1 cellular context compared by ENCODE assay signal in the genomic region with DNA sequence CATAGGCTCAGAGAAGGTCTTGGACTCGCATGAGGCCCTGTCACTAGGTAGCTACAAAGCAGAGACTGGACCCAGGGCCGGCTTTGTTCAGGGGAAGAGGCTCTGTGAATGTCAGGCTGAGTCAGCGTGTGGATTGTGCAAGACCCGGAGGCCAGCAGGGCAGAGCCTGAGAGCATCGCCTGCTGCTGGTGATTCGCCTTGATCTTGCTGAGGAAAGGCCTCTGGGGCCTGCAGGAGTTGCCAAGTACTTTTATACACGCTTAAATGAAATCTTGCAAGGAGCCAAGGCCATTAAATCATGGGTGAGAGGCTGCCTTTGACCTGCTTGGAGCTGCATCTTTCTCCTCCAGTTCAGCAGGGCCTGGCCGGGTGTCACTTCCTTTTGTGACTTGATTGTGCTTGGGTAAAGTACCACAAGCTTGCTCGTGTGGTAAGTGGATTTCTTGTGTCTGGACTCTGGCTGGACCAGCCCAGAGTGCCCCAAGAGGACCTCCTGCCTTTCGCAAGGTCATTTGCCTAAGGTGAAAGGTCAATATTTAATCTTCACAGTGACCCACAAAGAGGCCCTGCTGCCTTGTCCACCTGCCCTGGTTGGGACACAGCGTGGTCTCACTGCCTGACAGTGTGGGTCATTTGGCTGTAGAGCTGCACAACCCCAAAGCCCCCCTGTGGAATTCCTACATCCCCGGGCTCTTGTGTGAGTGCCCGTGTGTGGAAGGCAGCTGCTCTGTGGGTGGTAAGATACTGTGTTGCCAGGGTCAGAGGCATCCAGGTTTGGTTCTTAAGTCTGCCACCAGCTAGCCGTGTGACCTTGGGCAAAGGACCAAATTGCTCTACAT.
TF ChIP-seq lines count a peak whose summit lies in the region.

No MANE protein-coding gene starts in this region.

TF ChIP-seq in HepG2, 621 proteins besides CTCF, POLR2A, EP300 and RAD21 (continued from another document and continues in another):
- TF ChIP-seq ZNF3 (CRISPR knock-in tag; IDR thresholded peaks at IDR 0.05) (0 out of 2 replicates have a peak, but pooled peaks have one; percentile 19), ELF1 (CRISPR knock-in tag; IDR thresholded peaks at IDR 0.05) (peak; percentile 59), REXO4 (CRISPR knock-in tag; IDR thresholded peaks at IDR 0.05; ENCODE audit: borderline replicate concordance) (no peak), MED8 (CRISPR knock-in tag; IDR thresholded peaks at IDR 0.05; ENCODE audit: insufficient replicate concordance) (peak; percentile 51), TBX3 (IDR thresholded peaks at IDR 0.05; ENCODE audit: borderline replicate concordance) (no peak), ZBTB49 (CRISPR knock-in tag; IDR thresholded peaks at IDR 0.05; ENCODE audit: borderline replicate concordance) (no peak), GMEB1 (CRISPR knock-in tag; IDR thresholded peaks at IDR 0.05; ENCODE audit: borderline replicate concordance) (peak; percentile 38; the same call in 1 of the 2 replicates), ZNF326 (CRISPR knock-in tag; IDR thresholded peaks at IDR 0.05; ENCODE audit: borderline replicate concordance) (no peak), ZFP36 (IDR thresholded peaks at IDR 0.05; ENCODE audit: borderline replicate concordance, low read depth, low read length, partially characterized antibody) (no peak), ZNF33B (CRISPR knock-in tag; IDR thresholded peaks at IDR 0.05) (no peak), SMC3 (IDR thresholded peaks at IDR 0.05; ENCODE audit: low read length) (no peak; the same call in 1 of the 2 replicates), SP4 (CRISPR knock-in tag; IDR thresholded peaks at IDR 0.05) (peak; percentile 66; the same call in 1 of the 2 replicates), GPN1 (CRISPR knock-in tag; IDR thresholded peaks at IDR 0.05; ENCODE audit: borderline replicate concordance) (no peak), RFX3 (CRISPR knock-in tag; IDR thresholded peaks at IDR 0.05) (no peak), ZFP91 (CRISPR knock-in tag; IDR thresholded peaks at IDR 0.05; ENCODE audit: borderline replicate concordance) (peak; percentile 65), ZNF552 (CRISPR knock-in tag; IDR thresholded peaks at IDR 0.05; ENCODE audit: borderline replicate concordance) (no peak), ZBTB44 (CRISPR knock-in tag; IDR thresholded peaks at IDR 0.05) (no peak), MEF2D (CRISPR knock-in tag; IDR thresholded peaks at IDR 0.05) (peak; percentile 68), PAX8 (CRISPR knock-in tag; IDR thresholded peaks at IDR 0.05; ENCODE audit: borderline replicate concordance) (no peak), ATF3 (CRISPR knock-in tag; IDR thresholded peaks at IDR 0.05) (peak; percentile 98), IKZF4 (CRISPR knock-in tag; IDR thresholded peaks at IDR 0.05; ENCODE audit: borderline replicate concordance, low read depth, not compliant biosample characterization) (no peak), PAF1 (CRISPR knock-in tag; IDR thresholded peaks at IDR 0.05) (no peak), SIN3A (IDR thresholded peaks at IDR 0.05; ENCODE audit: borderline replicate concordance, low read depth, low read length) (peak; percentile 69; the same call in 1 of the 2 replicates), NFYC (CRISPR knock-in tag; IDR thresholded peaks at IDR 0.05) (no peak), GZF1 (CRISPR knock-in tag; IDR thresholded peaks at IDR 0.05) (peak; percentile 70; the same call in 1 of the 2 replicates), IKZF1 (IDR thresholded peaks at IDR 0.05) (no peak), PLSCR1 (CRISPR knock-in tag; IDR thresholded peaks at IDR 0.05; ENCODE audit: borderline replicate concordance) (no peak), ZIK1 (CRISPR knock-in tag; IDR thresholded peaks at IDR 0.05; ENCODE audit: borderline replicate concordance, low read depth) (no peak), FOSL2 (CRISPR knock-in tag; IDR thresholded peaks at IDR 0.05) (peak; percentile 99)
- TF ChIP-seq, protein P1, sequence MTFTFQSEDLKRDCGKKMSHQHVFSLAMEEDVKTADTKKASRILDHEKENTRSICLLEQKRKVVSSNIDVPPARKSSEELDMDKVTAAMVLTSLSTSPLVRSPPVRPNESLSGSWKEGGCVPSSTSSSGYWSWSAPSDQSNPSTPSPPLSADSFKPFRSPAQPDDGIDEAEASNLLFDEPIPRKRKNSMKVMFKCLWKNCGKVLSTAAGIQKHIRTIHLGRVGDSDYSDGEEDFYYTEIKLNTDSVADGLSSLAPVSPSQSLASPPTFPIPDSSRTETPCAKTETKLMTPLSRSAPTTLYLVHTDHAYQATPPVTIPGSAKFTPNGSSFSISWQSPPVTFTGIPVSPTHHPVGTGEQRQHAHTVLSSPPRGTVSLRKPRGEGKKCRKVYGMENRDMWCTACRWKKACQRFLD (CRISPR knock-in tag; IDR thresholded peaks at IDR 0.05; ENCODE audit: borderline replicate concordance) = no peak
- TF ChIP-seq, protein P2, sequence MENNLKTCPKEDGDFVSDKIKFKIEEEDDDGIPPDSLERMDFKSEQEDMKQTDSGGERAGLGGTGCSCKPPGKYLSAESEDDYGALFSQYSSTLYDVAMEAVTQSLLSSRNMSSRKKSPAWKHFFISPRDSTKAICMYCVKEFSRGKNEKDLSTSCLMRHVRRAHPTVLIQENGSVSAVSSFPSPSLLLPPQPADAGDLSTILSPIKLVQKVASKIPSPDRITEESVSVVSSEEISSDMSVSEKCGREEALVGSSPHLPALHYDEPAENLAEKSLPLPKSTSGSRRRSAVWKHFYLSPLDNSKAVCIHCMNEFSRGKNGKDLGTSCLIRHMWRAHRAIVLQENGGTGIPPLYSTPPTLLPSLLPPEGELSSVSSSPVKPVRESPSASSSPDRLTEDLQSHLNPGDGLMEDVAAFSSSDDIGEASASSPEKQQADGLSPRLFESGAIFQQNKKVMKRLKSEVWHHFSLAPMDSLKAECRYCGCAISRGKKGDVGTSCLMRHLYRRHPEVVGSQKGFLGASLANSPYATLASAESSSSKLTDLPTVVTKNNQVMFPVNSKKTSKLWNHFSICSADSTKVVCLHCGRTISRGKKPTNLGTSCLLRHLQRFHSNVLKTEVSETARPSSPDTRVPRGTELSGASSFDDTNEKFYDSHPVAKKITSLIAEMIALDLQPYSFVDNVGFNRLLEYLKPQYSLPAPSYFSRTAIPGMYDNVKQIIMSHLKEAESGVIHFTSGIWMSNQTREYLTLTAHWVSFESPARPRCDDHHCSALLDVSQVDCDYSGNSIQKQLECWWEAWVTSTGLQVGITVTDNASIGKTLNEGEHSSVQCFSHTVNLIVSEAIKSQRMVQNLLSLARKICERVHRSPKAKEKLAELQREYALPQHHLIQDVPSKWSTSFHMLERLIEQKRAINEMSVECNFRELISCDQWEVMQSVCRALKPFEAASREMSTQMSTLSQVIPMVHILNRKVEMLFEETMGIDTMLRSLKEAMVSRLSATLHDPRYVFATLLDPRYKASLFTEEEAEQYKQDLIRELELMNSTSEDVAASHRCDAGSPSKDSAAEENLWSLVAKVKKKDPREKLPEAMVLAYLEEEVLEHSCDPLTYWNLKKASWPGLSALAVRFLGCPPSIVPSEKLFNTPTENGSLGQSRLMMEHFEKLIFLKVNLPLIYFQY (CRISPR knock-in tag; IDR thresholded peaks at IDR 0.05; ENCODE audit: borderline replicate concordance) = peak; percentile 81; the same call in 1 of the 2 replicates
- TF ChIP-seq, protein P3, sequence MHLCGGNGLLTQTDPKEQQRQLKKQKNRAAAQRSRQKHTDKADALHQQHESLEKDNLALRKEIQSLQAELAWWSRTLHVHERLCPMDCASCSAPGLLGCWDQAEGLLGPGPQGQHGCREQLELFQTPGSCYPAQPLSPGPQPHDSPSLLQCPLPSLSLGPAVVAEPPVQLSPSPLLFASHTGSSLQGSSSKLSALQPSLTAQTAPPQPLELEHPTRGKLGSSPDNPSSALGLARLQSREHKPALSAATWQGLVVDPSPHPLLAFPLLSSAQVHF (CRISPR knock-in tag; IDR thresholded peaks at IDR 0.05) = no peak
- TF ChIP-seq, protein P4, sequence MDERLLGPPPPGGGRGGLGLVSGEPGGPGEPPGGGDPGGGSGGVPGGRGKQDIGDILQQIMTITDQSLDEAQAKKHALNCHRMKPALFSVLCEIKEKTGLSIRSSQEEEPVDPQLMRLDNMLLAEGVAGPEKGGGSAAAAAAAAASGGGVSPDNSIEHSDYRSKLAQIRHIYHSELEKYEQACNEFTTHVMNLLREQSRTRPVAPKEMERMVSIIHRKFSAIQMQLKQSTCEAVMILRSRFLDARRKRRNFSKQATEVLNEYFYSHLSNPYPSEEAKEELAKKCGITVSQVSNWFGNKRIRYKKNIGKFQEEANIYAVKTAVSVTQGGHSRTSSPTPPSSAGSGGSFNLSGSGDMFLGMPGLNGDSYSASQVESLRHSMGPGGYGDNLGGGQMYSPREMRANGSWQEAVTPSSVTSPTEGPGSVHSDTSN (CRISPR knock-in tag; IDR thresholded peaks at IDR 0.05) = no peak
